Comparison of ENCODE assay signal across 34 cellular contexts in genomic region chr5:118165619-118166018, GRCh38.
"Had no signal": no experiment of that assay in that cellular context is flagged by ENCODE, and none has a peak within 500 bp of the region (broad histone marks: within the 10 kb centered on the region; RNA-seq: fewer than 3 reads in every experiment).

No MANE protein-coding gene starts in this region.

- H3K27ac ChIP-seq: adrenal gland, body of pancreas, brain microvascular endothelial cell, breast epithelium, VCaP had no signal

- H3K4me1 Mint-ChIP-seq: activated B cell treated with CpG ODN at 0.5 μM for 24 hours; activated CD4-positive, alpha-beta T cell treated with anti-CD3 and anti-CD28 coated beads, Interleukin-2, amount 10 ng/mL, durations not matched to agents 24 days and 14 days; activated naive CD8-positive, alpha-beta T cell treated with anti-CD3 and anti-CD28 coated beads for 36 hours; activated T-helper 17 cell treated with anti-CD3 and anti-CD28 coated beads, Interleukin-2, amount 50 U/mL, for 72 hours had no signal

- H3K27me3 Mint-ChIP-seq: activated B cell treated with CpG ODN at 0.5 μM for 24 hours; activated CD4-positive, alpha-beta memory T cell treated with anti-CD3 and anti-CD28 coated beads for 36 hours; activated CD4-positive, alpha-beta T cell treated with anti-CD3 and anti-CD28 coated beads, Interleukin-2, amount 10 ng/mL, durations not matched to agents 24 days and 14 days; activated CD8-positive, alpha-beta T cell treated with anti-CD3 and anti-CD28 coated beads for 36 hours; activated naive CD8-positive, alpha-beta T cell treated with anti-CD3 and anti-CD28 coated beads for 36 hours; activated T-helper 17 cell treated with anti-CD3 and anti-CD28 coated beads, Interleukin-2, amount 50 U/mL, for 72 hours had no signal

- H3K4me3 Mint-ChIP-seq: activated B cell treated with CpG ODN at 0.5 μM for 24 hours; activated CD4-positive, alpha-beta memory T cell treated with anti-CD3 and anti-CD28 coated beads for 36 hours; activated CD4-positive, alpha-beta T cell treated with anti-CD3 and anti-CD28 coated beads, Interleukin-2, amount 10 ng/mL, durations not matched to agents 24 days and 14 days; activated CD8-positive, alpha-beta T cell treated with anti-CD3 and anti-CD28 coated beads for 36 hours; activated naive CD4-positive, alpha-beta T cell treated with anti-CD3 and anti-CD28 coated beads for 36 hours; activated naive CD8-positive, alpha-beta T cell treated with anti-CD3 and anti-CD28 coated beads for 36 hours; activated T-cell treated with anti-CD3 and anti-CD28 coated beads, Interleukin-2, amount 50 U/mL, for 4 hours; activated T-cell treated with anti-CD3 and anti-CD28 coated beads, Interleukin-2, amount 50 U/mL, for 72 hours; activated T-helper 1 cell treated with anti-CD3 and anti-CD28 coated beads, Interleukin-12 subunit alpha, Interleukin-12 subunit beta, Interleukin-2, Interleukin-4 antibody, amounts not matched to agents 30 ng/mL and 10 ng/mL and 1 ng/mL, durations not matched to agents 14 hours and 24 hours and 36 hours; activated T-helper 17 cell treated with anti-CD3 and anti-CD28 coated beads, Interleukin-2, amount 50 U/mL, for 72 hours; T-helper 1 cell treated with Interleukin-12 subunit alpha and Interleukin-12 subunit beta and Interleukin-4 antibody, amounts not matched to agents 30 μg/mL and 1 μg/mL, for 36 hours; T-helper 2 cell treated with Interferon-gamma antibody and Interleukin-4, amounts not matched to agents 5 μg/mL and 100 μg/mL, for 36 hours had no signal

- H3K4me3 ChIP-seq: adrenal gland, body of pancreas, breast epithelium had no signal

- H3K9me3 Mint-ChIP-seq: activated B cell treated with CpG ODN at 0.5 μM for 24 hours; activated CD4-positive, alpha-beta T cell treated with anti-CD3 and anti-CD28 coated beads, Interleukin-2, amount 10 ng/mL, durations not matched to agents 24 days and 14 days; activated naive CD4-positive, alpha-beta T cell treated with anti-CD3 and anti-CD28 coated beads, Interleukin-2, amount 50 U/mL, for 72 hours; activated naive CD8-positive, alpha-beta T cell treated with anti-CD3 and anti-CD28 coated beads for 36 hours; activated T-helper 1 cell treated with anti-CD3 and anti-CD28 coated beads, Interleukin-12 subunit alpha, Interleukin-12 subunit beta, Interleukin-2, Interleukin-4 antibody, amounts not matched to agents 30 ng/mL and 10 ng/mL and 1 ng/mL, durations not matched to agents 14 hours and 24 hours and 36 hours; activated T-helper 17 cell treated with anti-CD3 and anti-CD28 coated beads, Interleukin-2, amount 50 U/mL, for 72 hours; T-helper 1 cell treated with Interleukin-12 subunit alpha and Interleukin-12 subunit beta and Interleukin-4 antibody, amounts not matched to agents 30 μg/mL and 1 μg/mL, for 36 hours; T-helper 2 cell treated with Interferon-gamma antibody and Interleukin-4, amounts not matched to agents 5 μg/mL and 100 μg/mL, for 36 hours had no signal

- H3K36me3 ChIP-seq: adrenal gland, brain microvascular endothelial cell, breast epithelium had no signal

- H3K9me3 ChIP-seq: adrenal gland, body of pancreas, breast epithelium had no signal

- H3K27me3 ChIP-seq: adrenal gland, body of pancreas, brain microvascular endothelial cell, breast epithelium had no signal

- H3K27ac Mint-ChIP-seq: activated B cell treated with CpG ODN at 0.5 μM for 24 hours; activated CD4-positive, alpha-beta memory T cell treated with anti-CD3 and anti-CD28 coated beads for 36 hours; activated CD4-positive, alpha-beta T cell treated with anti-CD3 and anti-CD28 coated beads, Interleukin-2, amount 10 ng/mL, durations not matched to agents 24 days and 14 days; activated CD8-positive, alpha-beta T cell treated with anti-CD3 and anti-CD28 coated beads for 36 hours; activated naive CD4-positive, alpha-beta T cell treated with anti-CD3 and anti-CD28 coated beads for 36 hours; activated naive CD4-positive, alpha-beta T cell treated with anti-CD3 and anti-CD28 coated beads, Interleukin-2, amount 50 U/mL, for 72 hours; activated naive CD8-positive, alpha-beta T cell treated with anti-CD3 and anti-CD28 coated beads for 36 hours; activated T-cell treated with anti-CD3 and anti-CD28 coated beads, Interleukin-2, amount 50 U/mL, for 72 hours; activated T-helper 1 cell treated with anti-CD3 and anti-CD28 coated beads, Interleukin-12 subunit alpha, Interleukin-12 subunit beta, Interleukin-2, Interleukin-4 antibody, amounts not matched to agents 30 ng/mL and 10 ng/mL and 1 ng/mL, durations not matched to agents 14 hours and 24 hours and 36 hours; activated T-helper 17 cell treated with anti-CD3 and anti-CD28 coated beads, Interleukin-2, amount 50 U/mL, for 72 hours; T-helper 1 cell treated with Interleukin-12 subunit alpha and Interleukin-12 subunit beta and Interleukin-4 antibody, amounts not matched to agents 30 μg/mL and 1 μg/mL, for 36 hours; T-helper 2 cell treated with Interferon-gamma antibody and Interleukin-4, amounts not matched to agents 5 μg/mL and 100 μg/mL, for 36 hours had no signal

- H3K4me1 ChIP-seq: adrenal gland, body of pancreas, breast epithelium had no signal

- DNase-seq: activated B cell treated with CpG ODN at 0.5 μM for 24 hours; activated CD4-positive, alpha-beta memory T cell treated with anti-CD3 and anti-CD28 coated beads for 36 hours; activated CD4-positive, alpha-beta T cell treated with anti-CD3 and anti-CD28 coated beads for 4 hours; activated CD4-positive, alpha-beta T cell treated with anti-CD3 and anti-CD28 coated beads, Interleukin-2, amount 10 ng/mL, durations not matched to agents 24 days and 14 days; activated CD4-positive, alpha-beta T cell treated with anti-CD3 and anti-CD28 coated beads, Interleukin-2, amount 50 U/mL, for 1 hour; activated CD4-positive, alpha-beta T cell treated with anti-CD3 and anti-CD28 coated beads, Interleukin-2, amount 50 U/mL, for 4 hours; activated CD4-positive, CD25-positive, alpha-beta regulatory T cell treated with anti-CD3 and anti-CD28 coated beads, Interleukin-2, amount 50 U/mL, for 72 hours; activated CD8-positive, alpha-beta memory T cell treated with anti-CD3 and anti-CD28 coated beads, Interleukin-2, amount 50 U/mL, for 4 hours; activated CD8-positive, alpha-beta T cell treated with anti-CD3 and anti-CD28 coated beads for 36 hours; activated effector memory CD4-positive, alpha-beta T cell treated with anti-CD3 and anti-CD28 coated beads, Interleukin-2, amount 50 U/mL, for 16 hours; activated gamma-delta T cell treated with Interleukin-2 at 50 U/mL for 16 hours; activated naive CD4-positive, alpha-beta T cell; activated naive CD4-positive, alpha-beta T cell treated with anti-CD3 and anti-CD28 coated beads for 36 hours; activated naive CD4-positive, alpha-beta T cell treated with anti-CD3 and anti-CD28 coated beads, Interleukin-2, amount 50 U/mL, for 16 hours; activated naive CD8-positive, alpha-beta T cell treated with anti-CD3 and anti-CD28 coated beads for 36 hours; activated T-cell treated with anti-CD3 and anti-CD28 coated beads for 4 hours; activated T-cell treated with anti-CD3 and anti-CD28 coated beads, Interleukin-2, amount 50 U/mL, for 1 hour; activated T-cell treated with anti-CD3 and anti-CD28 coated beads, Interleukin-2, amount 50 U/mL, for 4 hours; activated T-cell treated with anti-CD3 and anti-CD28 coated beads, Interleukin-2, amount 50 U/mL, for 72 hours; adrenal gland; amniotic stem cell; aorta; body of pancreas; brain microvascular endothelial cell; central memory CD4-positive, alpha-beta T cell; T-helper 2 cell; T-helper 9 cell had no signal

- H3K36me3 Mint-ChIP-seq: activated CD4-positive, alpha-beta memory T cell treated with anti-CD3 and anti-CD28 coated beads for 36 hours; activated naive CD4-positive, alpha-beta T cell treated with anti-CD3 and anti-CD28 coated beads, Interleukin-2, amount 50 U/mL, for 72 hours; activated naive CD8-positive, alpha-beta T cell treated with anti-CD3 and anti-CD28 coated beads for 36 hours had no signal

- ATAC-seq: activated CD8-positive, alpha-beta T cell treated with anti-CD3 and anti-CD28 coated beads for 36 hours; activated naive CD4-positive, alpha-beta T cell treated with anti-CD3 and anti-CD28 coated beads, Interleukin-2, amount 50 U/mL, for 72 hours; activated T-cell treated with anti-CD3 and anti-CD28 coated beads, Interleukin-2, amount 50 U/mL, for 4 hours; activated T-cell treated with anti-CD3 and anti-CD28 coated beads, Interleukin-2, amount 50 U/mL, for 72 hours; activated T-helper 17 cell treated with anti-CD3 and anti-CD28 coated beads, Interleukin-2, amount 50 U/mL, for 72 hours; body of pancreas had no signal
